In genomic region chr22:29780781-29781676, GRCh38 we compare ENCODE assay signal across 1 cellular context.
A peak's percentile ranks its signal among the peaks of the same experiment; 100 is the strongest.
TF ChIP-seq lines count a peak whose summit lies in the region.

No MANE protein-coding gene starts in this region.

TF ChIP-seq in K562, 482 proteins besides CTCF, POLR2A, EP300 and RAD21 (continued from another document and continues in another):
- TF ChIP-seq NKRF (IDR thresholded peaks at IDR 0.05; ENCODE audit: borderline replicate concordance) (peak; percentile 40; the same call in 1 of the 2 replicates), BRD9 (IDR thresholded peaks at IDR 0.05; ENCODE audit: low read depth, partially characterized antibody) (peak; percentile 67), NBN (IDR thresholded peaks at IDR 0.05; ENCODE audit: low read depth) (peak; percentile 92), ZNF592 (IDR thresholded peaks at IDR 0.05) (0 out of 2 replicates have a peak, but pooled peaks have one; percentile 45), CREB3 (tag; conservative IDR thresholded peaks at IDR 0.05; ENCODE audit: low read depth) (no peak), TEAD4 (IDR thresholded peaks at IDR 0.05; ENCODE audit: low read length) (peak; percentile 95), TEAD4 (CRISPR knock-in tag; IDR thresholded peaks at IDR 0.05; ENCODE audit: borderline replicate concordance) (no peak), CXXC5 (CRISPR knock-in tag; IDR thresholded peaks at IDR 0.05) (peak; percentile 49), CHCHD3 (CRISPR knock-in tag; IDR thresholded peaks at IDR 0.05) (no peak), HDAC1 (IDR thresholded peaks at IDR 0.05) (peak in 1 of 2 experiments; percentile 95; a peak in 2 of 4 replicates), CBX1 (IDR thresholded peaks at IDR 0.05; ENCODE audit: low read depth) (no peak), EP400 (IDR thresholded peaks at IDR 0.05) (peak; percentile 35; the same call in 1 of the 2 replicates), TEAD1 (CRISPR knock-in tag; IDR thresholded peaks at IDR 0.05) (peak; percentile 29 to 59; a peak in 1 of 4 replicates), ATF3 (IDR thresholded peaks at IDR 0.05) (peak; percentile 38; the same call in 1 of the 2 replicates), ATF3 (CRISPR knock-in tag; conservative IDR thresholded peaks at IDR 0.05) (no peak), NFATC3 (IDR thresholded peaks at IDR 0.05) (0 out of 2 replicates have a peak, but pooled peaks have one; percentile 69), COPS2 (conservative IDR thresholded peaks at IDR 0.05) (no peak), HLTF (IDR thresholded peaks at IDR 0.05) (peak; percentile 74), HCFC1 (IDR thresholded peaks at IDR 0.05; ENCODE audit: low read depth, low read length) (no peak), PKNOX1 (IDR thresholded peaks at IDR 0.05) (0 out of 2 replicates have a peak, but pooled peaks have one; percentile 15), SOX6 (IDR thresholded peaks at IDR 0.05) (peak; percentile 91), ZNF263 (CRISPR knock-in tag; IDR thresholded peaks at IDR 0.05; ENCODE audit: borderline replicate concordance) (peak; percentile 49; the same call in 1 of the 2 replicates), ZBTB17 (CRISPR knock-in tag; IDR thresholded peaks at IDR 0.05) (peak; percentile 94), ZSCAN32 (CRISPR knock-in tag; IDR thresholded peaks at IDR 0.05) (no peak), SMC3 (conservative IDR thresholded peaks at IDR 0.05; ENCODE audit: insufficient read depth, low read depth, low read length) (0 out of 2 replicates have a peak, but pooled peaks have one; percentile 23), TBL1XR1 (IDR thresholded peaks at IDR 0.05; ENCODE audit: low read length in 2 of 2) (peak in 1 of 2 experiments; percentile 90; a peak in 2 of 4 replicates), KLF16 (IDR thresholded peaks at IDR 0.05) (peak; percentile 87), USF1 (CRISPR knock-in tag; IDR thresholded peaks at IDR 0.05) (no peak), ZBTB5 (IDR thresholded peaks at IDR 0.05) (peak; percentile 39; the same call in 1 of the 2 replicates), CBFA2T2 (conservative IDR thresholded peaks at IDR 0.05) (peak; percentile 95), ZFP36 (IDR thresholded peaks at IDR 0.05; ENCODE audit: low read depth, low read length, partially characterized antibody) (peak; percentile 12), MLLT1 (IDR thresholded peaks at IDR 0.05) (peak in 1 of 2 experiments; percentile 98; a peak in 2 of 4 replicates)
- TF ChIP-seq, protein P1, sequence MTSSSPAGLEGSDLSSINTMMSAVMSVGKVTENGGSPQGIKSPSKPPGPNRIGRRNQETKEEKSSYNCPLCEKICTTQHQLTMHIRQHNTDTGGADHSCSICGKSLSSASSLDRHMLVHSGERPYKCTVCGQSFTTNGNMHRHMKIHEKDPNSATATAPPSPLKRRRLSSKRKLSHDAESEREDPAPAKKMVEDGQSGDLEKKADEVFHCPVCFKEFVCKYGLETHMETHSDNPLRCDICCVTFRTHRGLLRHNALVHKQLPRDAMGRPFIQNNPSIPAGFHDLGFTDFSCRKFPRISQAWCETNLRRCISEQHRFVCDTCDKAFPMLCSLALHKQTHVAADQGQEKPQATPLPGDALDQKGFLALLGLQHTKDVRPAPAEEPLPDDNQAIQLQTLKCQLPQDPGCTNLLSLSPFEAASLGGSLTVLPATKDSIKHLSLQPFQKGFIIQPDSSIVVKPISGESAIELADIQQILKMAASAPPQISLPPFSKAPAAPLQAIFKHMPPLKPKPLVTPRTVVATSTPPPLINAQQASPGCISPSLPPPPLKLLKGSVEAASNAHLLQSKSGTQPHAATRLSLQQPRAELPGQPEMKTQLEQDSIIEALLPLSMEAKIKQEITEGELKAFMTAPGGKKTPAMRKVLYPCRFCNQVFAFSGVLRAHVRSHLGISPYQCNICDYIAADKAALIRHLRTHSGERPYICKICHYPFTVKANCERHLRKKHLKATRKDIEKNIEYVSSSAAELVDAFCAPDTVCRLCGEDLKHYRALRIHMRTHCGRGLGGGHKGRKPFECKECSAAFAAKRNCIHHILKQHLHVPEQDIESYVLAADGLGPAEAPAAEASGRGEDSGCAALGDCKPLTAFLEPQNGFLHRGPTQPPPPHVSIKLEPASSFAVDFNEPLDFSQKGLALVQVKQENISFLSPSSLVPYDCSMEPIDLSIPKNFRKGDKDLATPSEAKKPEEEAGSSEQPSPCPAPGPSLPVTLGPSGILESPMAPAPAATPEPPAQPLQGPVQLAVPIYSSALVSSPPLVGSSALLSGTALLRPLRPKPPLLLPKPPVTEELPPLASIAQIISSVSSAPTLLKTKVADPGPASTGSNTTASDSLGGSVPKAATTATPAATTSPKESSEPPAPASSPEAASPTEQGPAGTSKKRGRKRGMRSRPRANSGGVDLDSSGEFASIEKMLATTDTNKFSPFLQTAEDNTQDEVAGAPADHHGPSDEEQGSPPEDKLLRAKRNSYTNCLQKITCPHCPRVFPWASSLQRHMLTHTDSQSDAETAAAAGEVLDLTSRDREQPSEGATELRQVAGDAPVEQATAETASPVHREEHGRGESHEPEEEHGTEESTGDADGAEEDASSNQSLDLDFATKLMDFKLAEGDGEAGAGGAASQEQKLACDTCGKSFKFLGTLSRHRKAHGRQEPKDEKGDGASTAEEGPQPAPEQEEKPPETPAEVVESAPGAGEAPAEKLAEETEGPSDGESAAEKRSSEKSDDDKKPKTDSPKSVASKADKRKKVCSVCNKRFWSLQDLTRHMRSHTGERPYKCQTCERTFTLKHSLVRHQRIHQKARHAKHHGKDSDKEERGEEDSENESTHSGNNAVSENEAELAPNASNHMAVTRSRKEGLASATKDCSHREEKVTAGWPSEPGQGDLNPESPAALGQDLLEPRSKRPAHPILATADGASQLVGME (CRISPR knock-in tag; IDR thresholded peaks at IDR 0.05) = 0 out of 2 replicates have a peak, but pooled peaks have one; percentile 17
- TF ChIP-seq, protein P2, sequence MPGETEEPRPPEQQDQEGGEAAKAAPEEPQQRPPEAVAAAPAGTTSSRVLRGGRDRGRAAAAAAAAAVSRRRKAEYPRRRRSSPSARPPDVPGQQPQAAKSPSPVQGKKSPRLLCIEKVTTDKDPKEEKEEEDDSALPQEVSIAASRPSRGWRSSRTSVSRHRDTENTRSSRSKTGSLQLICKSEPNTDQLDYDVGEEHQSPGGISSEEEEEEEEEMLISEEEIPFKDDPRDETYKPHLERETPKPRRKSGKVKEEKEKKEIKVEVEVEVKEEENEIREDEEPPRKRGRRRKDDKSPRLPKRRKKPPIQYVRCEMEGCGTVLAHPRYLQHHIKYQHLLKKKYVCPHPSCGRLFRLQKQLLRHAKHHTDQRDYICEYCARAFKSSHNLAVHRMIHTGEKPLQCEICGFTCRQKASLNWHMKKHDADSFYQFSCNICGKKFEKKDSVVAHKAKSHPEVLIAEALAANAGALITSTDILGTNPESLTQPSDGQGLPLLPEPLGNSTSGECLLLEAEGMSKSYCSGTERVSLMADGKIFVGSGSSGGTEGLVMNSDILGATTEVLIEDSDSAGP (CRISPR knock-in tag; IDR thresholded peaks at IDR 0.05) = no peak
